8 cellular contexts compared by ENCODE assay signal in genomic region chr4:168275836-168276235, GRCh38.
"Had no signal": no experiment of that assay in that cellular context is flagged by ENCODE, and none has a peak within 500 bp of the region (broad histone marks: within the 10 kb centered on the region; RNA-seq: fewer than 3 reads in every experiment).

No MANE protein-coding gene starts in this region.

- H3K9ac ChIP-seq: GM23248 had no signal

- H3K4me3 ChIP-seq: GM23248, HAP-1 had no signal

- H3K4me1 ChIP-seq: HAP-1 had no signal

- H3K27ac ChIP-seq: GM23248, HL-60 had no signal

- H2AFZ ChIP-seq: GM23248 had no signal

- DNase-seq: GM23248, GOT3, H7, HFFc6, KG1 had no signal

- ATAC-seq: HCT116 had no signal

- H3K36me3 ChIP-seq: HAP-1 had no signal

- H3K9me3 ChIP-seq: HAP-1 had no signal
